Comparison of ENCODE assay signal across 18 cellular contexts in the genomic region with DNA sequence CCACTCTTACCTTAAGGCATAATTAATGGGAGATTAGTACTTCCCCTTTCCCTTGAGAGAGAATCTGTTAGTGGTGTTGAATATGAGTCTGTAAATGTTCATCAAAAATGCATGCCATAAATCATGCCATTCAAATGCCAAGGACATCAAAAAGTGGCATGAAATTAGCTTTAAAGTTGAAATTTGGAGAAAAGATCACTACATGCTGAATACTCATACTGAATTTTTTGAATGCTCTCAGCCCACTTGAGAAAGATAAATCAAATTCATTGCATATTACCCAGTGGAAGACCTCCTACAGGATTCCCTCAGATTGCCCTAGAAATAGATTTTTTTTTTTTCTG. TPM values are rescaled to one million over a fixed set of nuclear protein-coding genes. Genes with fewer than 3 reads are reported as not detected.
"Had no signal": no experiment of that assay in that cellular context is flagged by ENCODE, and none has a peak within 500 bp of the region (broad histone marks: within the 10 kb centered on the region; RNA-seq: fewer than 3 reads in every experiment).

No MANE protein-coding gene starts in this region.

- H3K9me3 ChIP-seq: lower lobe of right lung, pancreas, tibial artery, uterus had no signal

- H3K27ac ChIP-seq: coronary artery, lower lobe of right lung, pancreas, tibial artery, uterus, WERI-Rb-1 had no signal

- H3K27me3 ChIP-seq: pancreas, uterus had no signal

- DNase-seq: activated CD4-positive, alpha-beta memory T cell treated with anti-CD3 and anti-CD28 coated beads, Interleukin-2, amount 10 ng/mL, durations not matched to agents 7 days and 5 days; activated effector memory CD4-positive, alpha-beta T cell treated with anti-CD3 and anti-CD28 coated beads, Interleukin-2, amount 50 U/mL, for 16 hours; activated T-cell treated with anti-CD3 and anti-CD28 coated beads, Interleukin-2, amount 50 U/mL, for 48 hours; central memory CD4-positive, alpha-beta T cell; effector CD8-positive, alpha-beta T cell; foreskin fibroblast; immature natural killer cell; left colon; lower lobe of right lung; nephron progenitor cell; pancreas; stimulated activated CD4-positive, alpha-beta T cell treated with anti-CD3 and anti-CD28 coated beads, Interleukin-2, amount 100 ng/mL, for 48 hours; T-helper 1 cell; T1000; tibial artery; uterus; WERI-Rb-1 had no signal

- H3K4me3 ChIP-seq: coronary artery, lower lobe of right lung, pancreas, tibial artery, uterus had no signal

- H3K36me3 ChIP-seq: lower lobe of right lung, pancreas, tibial artery, uterus, WERI-Rb-1 had no signal

- H3K4me1 ChIP-seq: uterus had no signal

RNA-seq across cellular contexts. Expression of a gene that starts 6.7 kb away (rescaled TPM):
- total RNA-seq: activated CD4-positive, alpha-beta memory T cell treated with anti-CD3 and anti-CD28 coated beads, Interleukin-2, amount 10 ng/mL, durations not matched to agents 7 days and 5 days had no signal
- polyA plus RNA-seq: immature natural killer cell had no signal
